8 cellular contexts compared by ENCODE assay signal in genomic region chr11:69683764-69684333, GRCh38. TPM values are rescaled to one million over a fixed set of nuclear protein-coding genes. Genes with fewer than 3 reads are reported as not detected.
DNase-seq lines count a peak whose midpoint lies in the region; ATAC-seq and TF ChIP-seq lines count a peak whose summit lies in the region.

No MANE protein-coding gene starts in this region.

- no peak overlapping the region for H3K4me3 ChIP-seq in Karpas-422 (ENCODE audit: low read length)
- no peak overlapping the region for H3K4me3 ChIP-seq in breast epithelium

- no peaks in the 10 kb centered on the region for H3K36me3 Mint-ChIP-seq in nephron (ENCODE audit: low read depth)
- no peaks in the 10 kb centered on the region for H3K36me3 Mint-ChIP-seq in activated T-cell treated with anti-CD3 and anti-CD28 coated beads, Interleukin-2, amount 50 U/mL, for 4 hours (ENCODE audit: insufficient read depth)

- no peaks in the 10 kb centered on the region for H3K4me1 ChIP-seq in Karpas-422 (ENCODE audit: low read length)
- H3K4me1 ChIP-seq in breast epithelium, result no peaks in the 10 kb centered on the region

- H3K4me1 Mint-ChIP-seq in nephron, result no peaks in the 10 kb centered on the region
- H3K4me1 Mint-ChIP-seq in activated T-cell treated with anti-CD3 and anti-CD28 coated beads, Interleukin-2, amount 50 U/mL, for 4 hours (ENCODE audit: low read depth), result peaks cover 7% of the 10 kb centered on the region

- no peak overlapping the region for H3K9ac ChIP-seq in Karpas-422 (ENCODE audit: low read length)

- TF ChIP-seq POLR2A in breast epithelium (IDR thresholded peaks at IDR 0.05), result no peak

- peak in 2 of 3 donors; percentile 34 to 44 for TF ChIP-seq CTCF in breast epithelium (IDR thresholded peaks at IDR 0.05)
- peak; percentile 31 to 54 (median 36) for TF ChIP-seq CTCF in nephron (IDR thresholded peaks at IDR 0.05; ENCODE audit: unreplicated experiment in 3 of 3)

- no peaks in the 10 kb centered on the region for H3K9me3 Mint-ChIP-seq in nephron
- H3K9me3 Mint-ChIP-seq in activated T-cell treated with anti-CD3 and anti-CD28 coated beads, Interleukin-2, amount 50 U/mL, for 4 hours, result no peaks in the 10 kb centered on the region

- ATAC-seq in GM18511 (IDR thresholded peaks at IDR 0.05; ENCODE audit: unreplicated experiment), result no peak
- ATAC-seq in activated T-cell treated with anti-CD3 and anti-CD28 coated beads, Interleukin-2, amount 50 U/mL, for 4 hours, result no peak
- no peak for ATAC-seq in HG03439 (IDR thresholded peaks at IDR 0.05; ENCODE audit: unreplicated experiment)
- no peak for ATAC-seq in GM19455 (IDR thresholded peaks at IDR 0.05; ENCODE audit: unreplicated experiment)

- no peaks in the 10 kb centered on the region for H4K20me1 ChIP-seq in Karpas-422 (ENCODE audit: insufficient read depth, low read depth, low read length)

- H3K36me3 ChIP-seq in Karpas-422 (ENCODE audit: insufficient read depth, low read length), result no peaks in the 10 kb centered on the region
- no peaks in the 10 kb centered on the region for H3K36me3 ChIP-seq in breast epithelium

- no peak overlapping the region for H3K27ac Mint-ChIP-seq in nephron

- H3K4me3 Mint-ChIP-seq in nephron, result no peak overlapping the region
- H3K4me3 Mint-ChIP-seq in activated T-cell treated with anti-CD3 and anti-CD28 coated beads, Interleukin-2, amount 50 U/mL, for 4 hours, result no peak overlapping the region

- H3K79me2 ChIP-seq in Karpas-422 (ENCODE audit: low read length), result no peaks in the 10 kb centered on the region

- peaks cover 21% of the 10 kb centered on the region for H3K27me3 Mint-ChIP-seq in nephron (ENCODE audit: low read depth)
- H3K27me3 Mint-ChIP-seq in activated T-cell treated with anti-CD3 and anti-CD28 coated beads, Interleukin-2, amount 50 U/mL, for 4 hours (ENCODE audit: low read depth), result peaks cover 27% of the 10 kb centered on the region

- no peak overlapping the region for H3K4me2 ChIP-seq in Karpas-422 (ENCODE audit: low read depth, low read length, poor library complexity, severe bottlenecking)

- H3K27me3 ChIP-seq in Karpas-422 (ENCODE audit: low read length), result peaks cover 3% of the 10 kb centered on the region; the same call in 1 of the 2 replicates
- no peaks in the 10 kb centered on the region for H3K27me3 ChIP-seq in breast epithelium

- intact Hi-C loops in breast epithelium (cut with DNase I; ENCODE audit: low total_unique reads), result no loop called here

- DNase-seq in EH (ENCODE audit: low read depth) (peak; percentile 34), Karpas-422 (peak; percentile 51), breast epithelium (ENCODE audit: low spot score in 2 of 2) (no peak)
- no peak for DNase-seq in activated T-cell treated with anti-CD3 and anti-CD28 coated beads, Interleukin-2, amount 50 U/mL, for 4 hours

- H2AFZ ChIP-seq in Karpas-422 (ENCODE audit: low read length), result no peak overlapping the region

- H3K27ac ChIP-seq in Karpas-422 (ENCODE audit: low read length), result no peak overlapping the region
- H3K27ac ChIP-seq in breast epithelium, result no peak overlapping the region

- H3K9me3 ChIP-seq in Karpas-422 (ENCODE audit: low read length), result no peaks in the 10 kb centered on the region
- H3K9me3 ChIP-seq in breast epithelium, result no peaks in the 10 kb centered on the region

- H3K9me2 ChIP-seq in Karpas-422 (replicated peaks; ENCODE audit: insufficient read depth, low read length), result no peaks in the 10 kb centered on the region

RNA-seq across cellular contexts. Expression of gene LTO1, which starts 8.7 kb away (rescaled TPM):
- total RNA-seq in Karpas-422 (2014; rRNA removed; shearing (Covaris generic); ENCODE audit: low replicate concordance), result 24.2 and 26.2 TPM in 2 replicates
- total RNA-seq in breast epithelium, result 10 to 100 TPM; 14.1 to 25.5 (median 18.7) TPM
- total RNA-seq in activated T-cell treated with anti-CD3 and anti-CD28 coated beads, Interleukin-2, amount 50 U/mL, for 4 hours, result 10 to 100 TPM; 22.2 to 24.5 (median 22.8) TPM

RNA-seq across cellular contexts. Expression of gene FGF19, which starts 20.0 kb away (rescaled TPM):
- not detected in 2 replicates for total RNA-seq in Karpas-422 (2014; rRNA removed; shearing (Covaris generic); ENCODE audit: low replicate concordance)
- not detected for total RNA-seq in breast epithelium
- not detected for total RNA-seq in activated T-cell treated with anti-CD3 and anti-CD28 coated beads, Interleukin-2, amount 50 U/mL, for 4 hours

RNA-seq across cellular contexts. Expression of gene CCND1, which starts 42.9 kb away (rescaled TPM):
- 0.54 and 4.3 TPM in 2 replicates for total RNA-seq in Karpas-422 (2014; rRNA removed; shearing (Covaris generic); ENCODE audit: low replicate concordance)
- total RNA-seq in breast epithelium, result 100 to 1,000 TPM in 1 of 3 donors, 10 to 100 TPM in 2; 42.3 to 199 (median 99.0) TPM
- total RNA-seq in activated T-cell treated with anti-CD3 and anti-CD28 coated beads, Interleukin-2, amount 50 U/mL, for 4 hours, result 10 to 100 TPM; 26.1 to 31.9 (median 28.1) TPM

Comparison
In these comparisons a context has a peak if more than half of its experiments do, and no peak if none do; other contexts are left out.
1. DNase-seq: peak in EH (single experiment) and Karpas-422 (single experiment); none in breast epithelium (0 of 2) and activated T-cell treated with anti-CD3 and anti-CD28 coated beads, Interleukin-2, amount 50 U/mL, for 4 hours (single experiment).